2 cellular contexts compared by ENCODE assay signal in the genomic region with DNA sequence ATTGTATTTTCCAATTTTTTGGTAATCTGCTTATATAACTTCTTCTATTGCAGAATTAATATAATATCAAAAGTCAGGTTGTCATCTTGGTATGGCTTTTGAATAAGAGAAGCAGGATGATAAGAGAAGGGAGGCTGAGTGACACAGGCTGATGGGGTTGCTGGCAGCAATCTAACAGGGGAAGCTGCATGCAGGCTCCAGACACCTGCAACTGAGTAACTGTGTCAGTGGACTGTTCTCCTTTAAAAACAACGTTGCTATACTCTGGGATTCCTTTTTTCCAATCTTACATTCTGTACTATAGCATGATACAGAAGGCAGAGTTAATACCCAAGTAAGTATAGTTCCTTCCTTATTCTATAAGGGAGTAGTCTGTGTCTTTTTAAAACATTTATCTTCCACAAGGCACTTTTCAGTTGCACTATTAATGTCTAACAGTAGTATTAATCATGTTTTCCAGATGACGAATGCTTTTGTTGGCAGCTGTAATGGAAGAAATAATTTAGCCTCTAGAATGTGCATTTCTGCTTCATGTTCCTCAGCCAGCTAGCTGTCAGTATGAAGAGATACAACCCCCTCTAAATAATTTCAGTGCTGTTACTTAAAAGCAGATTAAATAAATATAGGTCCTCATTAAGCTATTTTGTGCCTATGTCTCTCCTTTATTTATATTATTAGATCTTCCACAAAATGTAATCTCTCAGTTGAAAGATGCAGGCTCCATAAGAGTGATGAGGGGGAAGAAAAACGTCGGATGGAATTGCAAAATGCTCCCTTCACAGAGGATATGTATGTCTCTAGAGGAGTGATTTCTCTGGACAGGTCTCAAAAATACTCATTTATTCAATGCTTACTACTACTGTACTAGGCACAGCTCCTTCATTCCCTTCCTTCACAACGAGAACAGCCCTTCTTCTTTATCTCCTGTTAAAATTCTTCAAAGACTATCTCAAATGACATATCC.
TF ChIP-seq lines count a peak whose summit lies in the region.

No MANE protein-coding gene starts in this region.

TF ChIP-seq in SK-N-SH treated with all-trans-retinoic acid at 6 μM for 48 hours, 23 proteins besides CTCF, POLR2A, EP300 and RAD21 (continued from another document):
- TF ChIP-seq, protein P1, sequence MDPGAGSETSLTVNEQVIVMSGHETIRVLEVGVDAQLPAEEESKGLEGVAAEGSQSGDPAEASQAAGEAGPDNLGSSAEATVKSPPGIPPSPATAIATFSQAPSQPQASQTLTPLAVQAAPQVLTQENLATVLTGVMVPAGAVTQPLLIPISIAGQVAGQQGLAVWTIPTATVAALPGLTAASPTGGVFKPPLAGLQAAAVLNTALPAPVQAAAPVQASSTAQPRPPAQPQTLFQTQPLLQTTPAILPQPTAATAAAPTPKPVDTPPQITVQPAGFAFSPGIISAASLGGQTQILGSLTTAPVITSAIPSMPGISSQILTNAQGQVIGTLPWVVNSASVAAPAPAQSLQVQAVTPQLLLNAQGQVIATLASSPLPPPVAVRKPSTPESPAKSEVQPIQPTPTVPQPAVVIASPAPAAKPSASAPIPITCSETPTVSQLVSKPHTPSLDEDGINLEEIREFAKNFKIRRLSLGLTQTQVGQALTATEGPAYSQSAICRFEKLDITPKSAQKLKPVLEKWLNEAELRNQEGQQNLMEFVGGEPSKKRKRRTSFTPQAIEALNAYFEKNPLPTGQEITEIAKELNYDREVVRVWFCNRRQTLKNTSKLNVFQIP (CRISPR knock-in tag; IDR thresholded peaks at IDR 0.05; ENCODE audit: borderline replicate concordance, low read depth): peak; percentile 56; the same call in 1 of the 2 replicates
- TF ChIP-seq SNAI2 (CRISPR knock-in tag; IDR thresholded peaks at IDR 0.05) (0 out of 2 replicates have a peak, but pooled peaks have one; percentile 50), ARNTL (CRISPR knock-in tag; IDR thresholded peaks at IDR 0.05; ENCODE audit: borderline replicate concordance, low read depth) (no peak), PATZ1 (CRISPR knock-in tag; IDR thresholded peaks at IDR 0.05; ENCODE audit: borderline replicate concordance) (no peak)

TF ChIP-seq in neural cell, 6 proteins besides CTCF, POLR2A, EP300 and RAD21 (continued from another document):
- TF ChIP-seq POLR2AphosphoS5 (IDR thresholded peaks at IDR 0.05): no peak
- no peak for TF ChIP-seq EZH2 (IDR thresholded peaks at IDR 0.05; ENCODE audit: borderline replicate concordance, insufficient read depth, low read length, poor library complexity, severe bottlenecking)
- no peak for TF ChIP-seq MXI1 (conservative IDR thresholded peaks at IDR 0.05; ENCODE audit: poor library complexity, severe bottlenecking)
TF ChIP-seq in neural cell: peak in this region for 0.
